Comparison of ENCODE assay signal across 8 cellular contexts in the genomic region with DNA sequence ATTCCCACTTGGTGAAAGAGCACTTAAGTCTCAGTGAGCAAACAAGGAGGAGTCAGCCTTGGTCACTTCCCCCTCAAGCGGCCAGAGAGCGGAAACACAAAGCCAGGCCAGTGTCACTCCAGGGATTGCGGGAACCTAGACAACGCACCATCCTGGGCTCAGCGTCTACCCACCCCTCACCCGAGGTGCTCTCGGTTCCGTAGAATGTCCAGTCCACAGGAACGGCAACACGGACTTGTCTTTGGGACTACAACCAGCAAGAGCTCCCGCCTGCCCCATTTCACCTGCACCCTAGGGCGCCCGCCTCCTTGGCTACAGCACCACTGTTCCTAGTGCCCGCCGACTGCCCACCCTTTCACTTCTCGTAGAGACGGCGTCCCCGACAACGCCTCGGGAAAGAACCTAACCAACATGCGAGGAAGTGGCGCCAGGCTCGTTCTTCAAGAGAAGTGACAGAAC. TPM values are rescaled to one million over a fixed set of nuclear protein-coding genes. Genes with fewer than 3 reads are reported as not detected.
A peak's percentile ranks its signal among the peaks of the same experiment; 100 is the strongest.
DNase-seq lines count a peak whose midpoint lies in the region; ATAC-seq and TF ChIP-seq lines count a peak whose summit lies in the region.

No MANE protein-coding gene starts in this region.

- H3K9me3 Mint-ChIP-seq in activated naive CD4-positive, alpha-beta T cell treated with anti-CD3 and anti-CD28 coated beads, Interleukin-2, amount 50 U/mL, for 72 hours = no peaks in the 10 kb centered on the region

- no peak overlapping the region for H4K91ac ChIP-seq in neuronal stem cell (ENCODE audit: low read depth, low read length, poor library complexity)

- H3K4me1 ChIP-seq in NT2/D1 (ENCODE audit: insufficient read depth, insufficient read length) (no peaks in the 10 kb centered on the region), neuronal stem cell (ENCODE audit: control insufficient read depth in 2 of 2, insufficient read depth in 1 of 2, low read depth in 1 of 2, low read length in 2 of 2) (peaks cover 5 to 9% of the 10 kb centered on the region in 2 donors), uterus (peaks cover 0 to 8% of the 10 kb centered on the region in 2 donors)

- H3K36me3 ChIP-seq in NT2/D1 (ENCODE audit: insufficient read depth, insufficient read length, low read length) (peaks cover 18% of the 10 kb centered on the region), neuronal stem cell (replicated peaks in 1 of 2; ENCODE audit: control insufficient read depth in 2 of 2, insufficient read depth in 2 of 2, low read length in 2 of 2) (peaks cover 2 to 20% of the 10 kb centered on the region in 2 donors), uterus (no peaks in the 10 kb centered on the region)

- H2AK5ac ChIP-seq in neuronal stem cell (ENCODE audit: low read depth, low read length) = no peak overlapping the region

- no peak overlapping the region for H2BK12ac ChIP-seq in neuronal stem cell (ENCODE audit: low read length)

- peaks cover 9% of the 10 kb centered on the region for H3K79me1 ChIP-seq in neuronal stem cell (ENCODE audit: low read depth, low read length)

- peak overlapping the region; percentile 93 for H2AFZ ChIP-seq in neuronal stem cell (ENCODE audit: low read length)

- peak overlapping the region; percentile 93 for H2BK5ac ChIP-seq in neuronal stem cell (ENCODE audit: low read length)

- peak; percentile 25 for DNase-seq in DMS153 (lab: John Stamatoyannopoulos, UW)
- peak; percentile 65 for DNase-seq in NT2/D1 (ENCODE audit: low read depth, low spot score)
- DNase-seq in activated naive CD4-positive, alpha-beta T cell treated with anti-CD3 and anti-CD28 coated beads, Interleukin-2, amount 50 U/mL, for 72 hours (ENCODE audit: low spot score in 2 of 2) = peak in 1 of 2 donors; percentile 15
- DNase-seq in globus pallidus (ENCODE audit: low spot score) = peak; percentile 38
- DNase-seq in neuronal stem cell (ENCODE audit: low spot score) = peak; percentile 50
- peak; percentile 23 for DNase-seq in uterus

- TF ChIP-seq POLR2A in uterus (IDR thresholded peaks at IDR 0.05) = no peak

- ATAC-seq in GM19463 (IDR thresholded peaks at IDR 0.05; ENCODE audit: unreplicated experiment) (peak; percentile 33), HG03558 (IDR thresholded peaks at IDR 0.05; ENCODE audit: extremely low read depth, unreplicated experiment) (peak; percentile 22)
- peak; percentile 23 to 39 for ATAC-seq in activated naive CD4-positive, alpha-beta T cell treated with anti-CD3 and anti-CD28 coated beads, Interleukin-2, amount 50 U/mL, for 72 hours

- no peak overlapping the region for H2BK120ac ChIP-seq in neuronal stem cell (ENCODE audit: low read depth, low read length)

- H3K9ac ChIP-seq in NT2/D1 (ENCODE audit: insufficient read length, low read depth) = peak overlapping the region; percentile 92
- H3K9ac ChIP-seq in neuronal stem cell (ENCODE audit: low read depth, low read length, poor library complexity) = peak overlapping the region; percentile 91

- H3K18ac ChIP-seq in neuronal stem cell (ENCODE audit: low read length) = peak overlapping the region; percentile 78

- peaks cover 18 to 24% of the 10 kb centered on the region in 2 donors for H3K36me3 Mint-ChIP-seq in activated naive CD4-positive, alpha-beta T cell treated with anti-CD3 and anti-CD28 coated beads, Interleukin-2, amount 50 U/mL, for 72 hours

- H3K27ac ChIP-seq in neuronal stem cell (replicated peaks; ENCODE audit: low read length) (peak overlapping the region; percentile 63), uterus (peak overlapping the region; percentile 69 to 77)

- intact Hi-C loops in uterus (cut with DNase I; ENCODE audit: low total_unique reads) = no loop called here

- WGBS in neuronal stem cell (ENCODE audit: extremely low coverage in 2 of 2, insufficient read length in 2 of 2, insufficient replicate concordance in 1 of 2), 2 donors = no CpG with 5 or more reads among the region's 24 CpGs

- no peak overlapping the region for H3K4ac ChIP-seq in neuronal stem cell (ENCODE audit: low read length)

- no peak overlapping the region for H2BK15ac ChIP-seq in neuronal stem cell (ENCODE audit: low read length)

- H3K27me3 ChIP-seq in NT2/D1 (ENCODE audit: insufficient read depth, insufficient read length) (no peaks in the 10 kb centered on the region), neuronal stem cell (ENCODE audit: control insufficient read depth in 3 of 3, insufficient read depth in 3 of 3, low read depth in 1 of 3, low read length in 3 of 3) (no peaks in the 10 kb centered on the region), uterus (no peaks in the 10 kb centered on the region)

- peak overlapping the region; percentile 94 to 97 for H3K27ac Mint-ChIP-seq in activated naive CD4-positive, alpha-beta T cell treated with anti-CD3 and anti-CD28 coated beads, Interleukin-2, amount 50 U/mL, for 72 hours

- H3K4me3 ChIP-seq in NT2/D1 (ENCODE audit: insufficient read length, low read depth) = peak overlapping the region; percentile 100
- H3K4me3 ChIP-seq in neuronal stem cell (ENCODE audit: low read length in 2 of 2) = peak overlapping the region; percentile 81 to 100
- H3K4me3 ChIP-seq in uterus = peak overlapping the region; percentile 70 to 82

- no peak overlapping the region for H4K8ac ChIP-seq in neuronal stem cell (ENCODE audit: low read depth, low read length)

- peak overlapping the region; percentile 96 for H3K4me2 ChIP-seq in neuronal stem cell (ENCODE audit: insufficient read depth, low read length, poor library complexity, severe bottlenecking)

- H3K23ac ChIP-seq in neuronal stem cell (ENCODE audit: low read depth, low read length, poor library complexity) = peak overlapping the region; percentile 16

- no peak overlapping the region for H3K14ac ChIP-seq in neuronal stem cell (ENCODE audit: low read length)

- TF ChIP-seq CTCF in uterus (IDR thresholded peaks at IDR 0.05) = no peak

- H3K9me3 ChIP-seq in NT2/D1 (ENCODE audit: insufficient read depth, low read length) = 0 out of 2 replicates have a peak, but pooled peaks cover under 1% of the 10 kb centered on the region
- peaks cover 0 to 2% of the 10 kb centered on the region in 2 donors for H3K9me3 ChIP-seq in neuronal stem cell (replicated peaks in 1 of 2; ENCODE audit: control insufficient read depth in 2 of 2, insufficient read depth in 1 of 2, low read depth in 1 of 2, low read length in 2 of 2)
- H3K9me3 ChIP-seq in uterus = no peaks in the 10 kb centered on the region

RNA-seq across cellular contexts. Expression of a gene that starts 0.5 kb away (rescaled TPM):
- total RNA-seq in activated naive CD4-positive, alpha-beta T cell treated with anti-CD3 and anti-CD28 coated beads, Interleukin-2, amount 50 U/mL, for 72 hours = 10 to 100 TPM; 20.4 to 26.7 TPM
- polyA plus RNA-seq in neuronal stem cell (2013, experiment 1 of 2) = 10.0 TPM
- 9.0 TPM for polyA plus RNA-seq in neuronal stem cell (2013, experiment 2 of 2)
- 10 to 100 TPM; 10.5 to 41.9 (median 28.2) TPM for total RNA-seq in uterus

RNA-seq across cellular contexts. Expression of a gene that starts 0.6 kb away (rescaled TPM):
- total RNA-seq in activated naive CD4-positive, alpha-beta T cell treated with anti-CD3 and anti-CD28 coated beads, Interleukin-2, amount 50 U/mL, for 72 hours = 10 to 100 TPM; 32.2 to 44.4 TPM
- polyA plus RNA-seq in neuronal stem cell (2013, experiment 1 of 2) = 9.7 TPM
- 10.3 TPM for polyA plus RNA-seq in neuronal stem cell (2013, experiment 2 of 2)
- 10 to 100 TPM in 2 of 4 donors, 1 to 10 TPM in 2; 1.8 to 40.9 (median 15.0) TPM for total RNA-seq in uterus
